12 cellular contexts compared by ENCODE assay signal in the genomic region with DNA sequence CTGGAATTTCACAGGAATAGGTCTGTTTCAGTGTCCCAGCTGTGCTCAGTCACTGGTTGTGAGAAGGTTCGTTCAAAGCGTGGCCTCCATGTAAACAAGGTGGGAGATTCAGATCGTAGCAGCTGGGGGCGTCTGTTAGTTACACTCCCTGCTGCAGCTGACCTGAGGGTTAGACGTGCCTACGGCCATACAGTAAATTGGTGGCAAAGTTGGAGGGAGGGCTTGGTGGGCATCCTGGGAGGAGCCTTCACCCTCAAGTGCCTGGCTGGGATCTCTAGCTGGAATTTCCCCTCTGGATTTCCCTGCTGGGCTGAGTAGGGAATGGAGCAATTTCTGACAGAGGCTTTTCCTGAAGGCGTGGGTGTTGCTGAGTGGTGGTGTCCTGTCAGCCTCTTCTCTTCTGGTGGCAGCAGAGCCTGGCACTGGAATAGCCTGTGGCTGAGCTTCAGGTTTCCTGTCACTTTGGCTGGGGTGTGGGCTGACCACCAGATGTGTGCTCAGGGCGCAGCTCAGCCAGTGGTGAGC. TPM values are rescaled to one million over a fixed set of nuclear protein-coding genes. Genes with fewer than 3 reads are reported as not detected.
A peak's percentile ranks its signal among the peaks of the same experiment; 100 is the strongest.
DNase-seq lines count a peak whose midpoint lies in the region; ATAC-seq and TF ChIP-seq lines count a peak whose summit lies in the region.
"Had no signal": no experiment of that assay in that cellular context is flagged by ENCODE, and none has a peak within 500 bp of the region (broad histone marks: within the 10 kb centered on the region; RNA-seq: fewer than 3 reads in every experiment).

No MANE protein-coding gene starts in this region.

- peak; percentile 46 for DNase-seq in EH (ENCODE audit: low read depth)
- peak; percentile 18 to 46 for DNase-seq in SJCRH30
- peak; percentile 23 to 29 for DNase-seq in cardiac muscle cell (ENCODE audit: low read depth in 1 of 2, low spot score in 1 of 2)
- no peak for DNase-seq in neural progenitor cell (ENCODE audit: low spot score)
- no peak for DNase-seq in GF-D8 (lab: John Stamatoyannopoulos, UW)
- no peak for DNase-seq in DMS79 (lab: John Stamatoyannopoulos, UW)
- DNase-seq in NOMO-1 treated with dmso at 0.1 percent for 144 hours (lab: John Stamatoyannopoulos, UW; ENCODE audit: unreplicated experiment): no peak
- DNase-seq: activated CD4-positive, alpha-beta T cell treated with anti-CD3 and anti-CD28 coated beads, Interleukin-2, amount 50 U/mL, for 48 hours; activated naive CD4-positive, alpha-beta T cell treated with Interleukin-2 at 50 U/mL for 16 hours; erythroblast had no signal

- H2AFZ ChIP-seq in neural progenitor cell (replicated peaks): no peak overlapping the region

- H3K36me3 Mint-ChIP-seq in neural progenitor cell: no peaks in the 10 kb centered on the region

- H3K27ac ChIP-seq in SJCRH30: no peak overlapping the region
- peak overlapping the region; percentile 14 for H3K27ac ChIP-seq in cardiac muscle cell
- H3K27ac ChIP-seq in neural progenitor cell: no peak overlapping the region

- peak overlapping the region; percentile 37 for H3K27ac Mint-ChIP-seq in neural progenitor cell
- H3K27ac Mint-ChIP-seq: T-helper 2 cell treated with Interferon-gamma antibody and Interleukin-4, amounts not matched to agents 5 μg/mL and 100 μg/mL, for 36 hours had no signal

- no peaks in the 10 kb centered on the region for H4K20me1 ChIP-seq in neural progenitor cell (ENCODE audit: low read depth)

- no peaks in the 10 kb centered on the region for H3K4me1 ChIP-seq in SJCRH30
- no peaks in the 10 kb centered on the region for H3K4me1 ChIP-seq in cardiac muscle cell (ENCODE audit: low read depth)
- no peaks in the 10 kb centered on the region for H3K4me1 ChIP-seq in neural progenitor cell

- H3K4me1 Mint-ChIP-seq in neural progenitor cell: peaks cover 5% of the 10 kb centered on the region

- H3K4me3 ChIP-seq in SJCRH30 (no peak overlapping the region), cardiac muscle cell (no peak overlapping the region), neural progenitor cell (no peak overlapping the region)

- no peak for TF ChIP-seq CTCF in cardiac muscle cell (IDR thresholded peaks at IDR 0.05; ENCODE audit: low read depth, low read length)
- TF ChIP-seq CTCF in neural progenitor cell (IDR thresholded peaks at IDR 0.05): no peak

- no peaks in the 10 kb centered on the region for H3K79me2 ChIP-seq in neural progenitor cell (ENCODE audit: low read depth)

- H3K9me3 Mint-ChIP-seq in neural progenitor cell: no peaks in the 10 kb centered on the region
- H3K9me3 Mint-ChIP-seq: T-helper 2 cell treated with Interferon-gamma antibody and Interleukin-4, amounts not matched to agents 5 μg/mL and 100 μg/mL, for 36 hours had no signal

- H3K27me3 ChIP-seq in SJCRH30 (no peaks in the 10 kb centered on the region), cardiac muscle cell (no peaks in the 10 kb centered on the region), neural progenitor cell (no peaks in the 10 kb centered on the region)

- H3F3A ChIP-seq in neural progenitor cell (ENCODE audit: low read depth): peaks cover 7% of the 10 kb centered on the region

- no peak overlapping the region for H3K4me2 ChIP-seq in neural progenitor cell

- no peak overlapping the region for H3K9ac ChIP-seq in neural progenitor cell

- no peak overlapping the region for H3K4me3 Mint-ChIP-seq in neural progenitor cell
- H3K4me3 Mint-ChIP-seq: T-helper 2 cell treated with Interferon-gamma antibody and Interleukin-4, amounts not matched to agents 5 μg/mL and 100 μg/mL, for 36 hours had no signal

- ATAC-seq in GM21381 (IDR thresholded peaks at IDR 0.05; ENCODE audit: unreplicated experiment): no peak

- H3K36me3 ChIP-seq in SJCRH30: no peaks in the 10 kb centered on the region
- H3K36me3 ChIP-seq in cardiac muscle cell: peaks cover 3% of the 10 kb centered on the region
- no peaks in the 10 kb centered on the region for H3K36me3 ChIP-seq in neural progenitor cell

- H3K9me3 ChIP-seq in SJCRH30 (replicated peaks): no peaks in the 10 kb centered on the region
- no peaks in the 10 kb centered on the region for H3K9me3 ChIP-seq in cardiac muscle cell (ENCODE audit: low read depth)
- H3K9me3 ChIP-seq in neural progenitor cell (ENCODE audit: low read depth): no peaks in the 10 kb centered on the region

- peaks cover 4% of the 10 kb centered on the region for H3K27me3 Mint-ChIP-seq in neural progenitor cell (ENCODE audit: insufficient read depth, low read depth)

RNA-seq across cellular contexts. Expression of a gene that starts 6.4 kb away (rescaled TPM):
- total RNA-seq in SJCRH30 (2014; rRNA removed; shearing (Covaris generic)): 1.6 and 1.9 TPM in 2 replicates
- total RNA-seq in cardiac muscle cell (13.8 and 22.5 TPM in 2 replicates), neural progenitor cell (ENCODE audit: low replicate concordance) (11.0 and 12.0 TPM in 2 replicates)
- polyA plus RNA-seq in cardiac muscle cell: 10.2 and 12.0 TPM in 2 replicates

RNA-seq across cellular contexts. Expression of a gene that starts 21.9 kb away (rescaled TPM):
- 13.6 TPM in 2 replicates for total RNA-seq in SJCRH30 (2014; rRNA removed; shearing (Covaris generic))
- 87.3 and 115 TPM in 2 replicates for total RNA-seq in cardiac muscle cell
- 46.1 and 50.9 TPM in 2 replicates for polyA plus RNA-seq in cardiac muscle cell
- 11.6 and 34.5 TPM in 2 replicates for total RNA-seq in neural progenitor cell (ENCODE audit: low replicate concordance)

Comparison
In these comparisons a context has a peak if more than half of its experiments do, and no peak if none do; other contexts are left out.
1. DNase-seq: peak in EH (single experiment), SJCRH30 (2 of 2) and cardiac muscle cell (2 of 2); none in neural progenitor cell (single experiment), GF-D8 (single experiment), DMS79 (single experiment) and NOMO-1 treated with dmso at 0.1 percent for 144 hours (single experiment).